ENCODE assay signal across 5 cellular contexts in the genomic region with DNA sequence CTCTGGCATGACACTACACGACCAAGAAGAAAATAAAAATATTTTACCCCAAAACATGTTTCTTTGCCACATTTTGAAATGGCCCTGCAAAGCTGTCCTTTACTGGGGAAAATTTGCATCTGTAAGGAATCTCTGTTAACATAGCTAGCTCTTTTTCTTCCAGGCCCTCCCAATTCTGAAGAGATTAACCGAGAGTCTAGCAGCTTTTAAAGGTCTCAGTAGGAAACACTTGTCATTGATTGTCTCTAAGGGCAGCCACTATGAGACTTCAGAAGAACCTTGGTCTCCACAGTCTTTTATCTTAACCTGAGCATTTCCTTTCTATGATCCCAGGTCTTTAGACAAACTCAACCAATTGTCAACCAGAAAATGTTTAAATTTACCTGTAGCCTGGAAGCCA. TPM values are rescaled to one million over a fixed set of nuclear protein-coding genes. Genes with fewer than 3 reads are reported as not detected.
"Had no signal": no experiment of that assay in that cellular context is flagged by ENCODE, and none has a peak within 500 bp of the region (broad histone marks: within the 10 kb centered on the region; RNA-seq: fewer than 3 reads in every experiment).

No MANE protein-coding gene starts in this region.

RNA-seq across cellular contexts. Expression of a gene that starts 48.0 kb away (rescaled TPM):
- total RNA-seq: natural killer cell treated with Interleukin-12 subunit alpha and Interleukin-12 subunit beta and Interleukin-15 and Interleukin-18, amount 100 ng/mL, for 72 hours; omental fat pad; pulmonary artery endothelial cell; subcutaneous adipose tissue; vagina had no signal
